1 cellular context compared by ENCODE assay signal in genomic region chr5:132134384-132134783, GRCh38.
TF ChIP-seq lines count a peak whose summit lies in the region.

No MANE protein-coding gene starts in this region.

TF ChIP-seq in HepG2, 621 proteins besides CTCF, POLR2A, EP300 and RAD21 (continued from another document):
- TF ChIP-seq ZNF407 (CRISPR knock-in tag; IDR thresholded peaks at IDR 0.05; ENCODE audit: not compliant biosample characterization) (no peak), SMC3 (IDR thresholded peaks at IDR 0.05; ENCODE audit: low read length) (peak; percentile 48; the same call in 1 of the 2 replicates), STAG1 (CRISPR knock-in tag; IDR thresholded peaks at IDR 0.05) (peak; percentile 27; the same call in 1 of the 2 replicates), SNAPC5 (CRISPR knock-in tag; IDR thresholded peaks at IDR 0.05; ENCODE audit: borderline replicate concordance) (no peak)
